ENCODE assay signal across 25 cellular contexts in the genomic region with DNA sequence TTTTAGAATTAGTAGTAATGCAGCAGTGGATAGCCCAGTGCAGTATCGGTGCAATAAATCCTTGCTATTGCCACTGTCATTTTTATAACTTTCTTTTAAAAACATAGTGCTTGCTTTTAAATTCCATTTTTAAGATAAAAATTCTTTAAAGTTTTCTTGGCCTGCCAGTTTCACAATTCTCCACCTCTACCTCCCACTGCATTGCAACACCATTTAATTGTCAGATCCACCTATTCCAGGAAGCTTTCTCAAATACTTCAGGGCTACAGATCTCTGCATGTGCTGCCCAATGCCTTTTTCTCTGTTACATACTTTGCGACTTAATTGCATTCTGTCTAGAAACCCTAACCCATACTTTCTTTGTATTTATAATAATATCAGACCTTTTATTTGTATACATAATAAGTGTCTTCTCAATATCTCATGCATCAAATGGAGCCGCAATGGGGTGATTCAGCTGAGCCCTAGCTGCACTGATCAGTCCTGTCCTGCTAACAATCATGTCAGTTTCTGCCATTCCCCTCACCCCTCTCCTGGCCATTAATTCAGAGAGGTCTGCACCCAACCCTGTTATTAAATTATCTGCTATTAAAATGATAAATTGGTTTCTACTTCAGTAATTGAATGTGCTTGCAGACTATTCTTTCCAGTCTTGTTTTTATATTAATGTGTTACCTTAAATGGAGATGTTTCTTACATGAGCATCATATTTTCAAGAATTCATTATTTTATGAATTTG.
"Had no signal": no experiment of that assay in that cellular context is flagged by ENCODE, and none has a peak within 500 bp of the region (broad histone marks: within the 10 kb centered on the region; RNA-seq: fewer than 3 reads in every experiment).

No MANE protein-coding gene starts in this region.

- ATAC-seq: activated naive CD4-positive, alpha-beta T cell treated with anti-CD3 and anti-CD28 coated beads, Interleukin-2, amount 50 U/mL, for 72 hours; activated T-helper 17 cell treated with anti-CD3 and anti-CD28 coated beads, Interleukin-2, amount 50 U/mL, for 72 hours; effector memory CD8-positive, alpha-beta T cell; left ventricle myocardium superior; T-cell had no signal

- H3K4me3 ChIP-seq: adrenal gland, colonic mucosa, dorsolateral prefrontal cortex, esophagus muscularis mucosa, hepatocyte, neural progenitor cell, right atrium auricular region, SK-N-MC, thyroid gland had no signal

- H3K9me3 Mint-ChIP-seq: activated naive CD4-positive, alpha-beta T cell treated with anti-CD3 and anti-CD28 coated beads, Interleukin-2, amount 50 U/mL, for 72 hours; activated T-helper 17 cell treated with anti-CD3 and anti-CD28 coated beads, Interleukin-2, amount 50 U/mL, for 72 hours; immature natural killer cell; naive B cell; neural progenitor cell; stimulated activated naive CD8-positive, alpha-beta T cell treated with anti-CD3 and anti-CD28 coated beads, Interleukin-15, Interleukin-2, amounts not matched to agents 100 ng/mL and 50 ng/mL, for 24 hours; T-cell; T-helper 2 cell treated with Interferon-gamma antibody and Interleukin-4, amounts not matched to agents 5 μg/mL and 100 μg/mL, for 36 hours had no signal

- H3K36me3 Mint-ChIP-seq: activated naive CD4-positive, alpha-beta T cell treated with anti-CD3 and anti-CD28 coated beads, Interleukin-2, amount 50 U/mL, for 72 hours; immature natural killer cell; naive B cell; T-cell had no signal

- H3K4me1 Mint-ChIP-seq: activated T-helper 17 cell treated with anti-CD3 and anti-CD28 coated beads, Interleukin-2, amount 50 U/mL, for 72 hours; immature natural killer cell; naive B cell; T-cell had no signal

- H3K4me1 ChIP-seq: colonic mucosa, right atrium auricular region, thyroid gland had no signal

- DNase-seq: activated CD4-positive, alpha-beta T cell treated with anti-CD3 and anti-CD28 coated beads for 1 hour; activated CD4-positive, alpha-beta T cell treated with anti-CD3 and anti-CD28 coated beads, Interleukin-2, amount 50 U/mL, for 1 hour; activated T-cell treated with anti-CD3 and anti-CD28 coated beads, Interleukin-2, amount 50 U/mL, for 1 hour; adrenal gland; colonic mucosa; dorsolateral prefrontal cortex; effector memory CD8-positive, alpha-beta T cell; immature natural killer cell; left ventricle myocardium superior; naive B cell; stimulated activated CD4-positive, alpha-beta T cell treated with anti-CD3 and anti-CD28 coated beads, Interleukin-12 subunit alpha, Interleukin-12 subunit beta, amount 100 ng/mL, for 4 hours; stimulated activated CD4-positive, alpha-beta T cell treated with anti-CD3 and anti-CD28 coated beads, Interleukin-4, amount 100 ng/mL, for 4 hours; substantia nigra; T-cell; thyroid gland had no signal

- H3K4me3 Mint-ChIP-seq: activated T-helper 17 cell treated with anti-CD3 and anti-CD28 coated beads, Interleukin-2, amount 50 U/mL, for 72 hours; effector memory CD8-positive, alpha-beta T cell; immature natural killer cell; naive B cell; neural progenitor cell; stimulated activated naive CD8-positive, alpha-beta T cell treated with anti-CD3 and anti-CD28 coated beads, Interleukin-15, Interleukin-2, amounts not matched to agents 100 ng/mL and 50 ng/mL, for 24 hours; T-cell; T-helper 2 cell treated with Interferon-gamma antibody and Interleukin-4, amounts not matched to agents 5 μg/mL and 100 μg/mL, for 36 hours had no signal

- H3K9ac ChIP-seq: neural progenitor cell had no signal

- H3K27me3 ChIP-seq: adrenal gland, colonic mucosa, dorsolateral prefrontal cortex, esophagus muscularis mucosa, hepatocyte, neural progenitor cell, right atrium auricular region, thyroid gland had no signal

- H3K27ac Mint-ChIP-seq: activated naive CD4-positive, alpha-beta T cell treated with anti-CD3 and anti-CD28 coated beads, Interleukin-2, amount 50 U/mL, for 72 hours; activated T-helper 17 cell treated with anti-CD3 and anti-CD28 coated beads, Interleukin-2, amount 50 U/mL, for 72 hours; effector memory CD8-positive, alpha-beta T cell; immature natural killer cell; naive B cell; neural progenitor cell; progenitor cell of endocrine pancreas; stimulated activated naive CD8-positive, alpha-beta T cell treated with anti-CD3 and anti-CD28 coated beads, Interleukin-15, Interleukin-2, amounts not matched to agents 100 ng/mL and 50 ng/mL, for 24 hours; T-cell; T-helper 2 cell treated with Interferon-gamma antibody and Interleukin-4, amounts not matched to agents 5 μg/mL and 100 μg/mL, for 36 hours had no signal

- H3K27me3 Mint-ChIP-seq: effector memory CD8-positive, alpha-beta T cell; naive B cell; progenitor cell of endocrine pancreas; stimulated activated naive CD8-positive, alpha-beta T cell treated with anti-CD3 and anti-CD28 coated beads, Interleukin-15, Interleukin-2, amounts not matched to agents 100 ng/mL and 50 ng/mL, for 24 hours had no signal

- H3K9me3 ChIP-seq: adrenal gland, colonic mucosa, esophagus muscularis mucosa, right atrium auricular region, thyroid gland had no signal

- H3K36me3 ChIP-seq: adrenal gland, colonic mucosa, esophagus muscularis mucosa, neural progenitor cell, right atrium auricular region, thyroid gland had no signal
